ENCODE assay signal across 9 cellular contexts in the genomic region with DNA sequence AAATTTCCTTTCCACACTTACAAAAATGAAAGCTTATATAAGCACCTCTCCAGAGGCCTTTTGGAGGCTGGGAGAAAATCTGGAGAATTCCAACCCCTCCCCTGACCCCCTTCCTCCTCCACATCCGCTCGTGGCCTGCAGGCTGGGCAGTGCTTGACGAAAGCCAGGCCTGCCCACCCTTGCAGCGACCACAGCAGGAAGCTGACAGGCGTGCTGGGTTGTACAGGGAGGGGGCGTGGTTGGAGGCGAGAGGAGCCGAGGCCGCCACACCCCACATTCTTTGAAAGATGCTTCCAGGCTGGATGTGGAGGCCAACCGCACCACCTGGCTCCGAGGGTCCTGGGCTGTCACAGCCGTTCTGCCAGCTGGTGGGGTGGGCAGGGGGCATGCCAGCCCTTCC. TPM values are rescaled to one million over a fixed set of nuclear protein-coding genes. Genes with fewer than 3 reads are reported as not detected.
A peak's percentile ranks its signal among the peaks of the same experiment; 100 is the strongest.
DNase-seq lines count a peak whose midpoint lies in the region; ATAC-seq and TF ChIP-seq lines count a peak whose summit lies in the region.
"Had no signal": no experiment of that assay in that cellular context is flagged by ENCODE, and none has a peak within 500 bp of the region (broad histone marks: within the 10 kb centered on the region; RNA-seq: fewer than 3 reads in every experiment).

No MANE protein-coding gene starts in this region.

- no peaks in the 10 kb centered on the region for H3K9me3 ChIP-seq in spleen

- peaks cover 0 to 55% (median 41%) of the 10 kb centered on the region in 6 donors for H3K4me1 ChIP-seq in spleen

- H3K4me3 ChIP-seq in spleen: no peak overlapping the region

- peak overlapping the region in 7 of 8 donors; percentile 62 to 75 (median 70) for H3K27ac ChIP-seq in spleen
- H3K27ac ChIP-seq: C4-2B had no signal

- DNase-seq in activated CD4-positive, CD25-positive, alpha-beta regulatory T cell treated with anti-CD3 and anti-CD28 coated beads, Interleukin-2, amount 50 U/mL, for 72 hours: no peak
- DNase-seq in activated effector memory CD4-positive, alpha-beta T cell treated with anti-CD3 and anti-CD28 coated beads, Interleukin-2, amount 50 U/mL, for 16 hours: peak; percentile 75
- DNase-seq in Right ventricle myocardium superior: peak; percentile 82
- DNase-seq in spleen: peak; percentile 88
- no peak for DNase-seq in NCI-H510A (lab: John Stamatoyannopoulos, UW)
- no peak for DNase-seq in NCI-H345 treated with DMSO at 0.1 percent for 48 hours (lab: John Stamatoyannopoulos, UW; ENCODE audit: unreplicated experiment)
- no peak for DNase-seq in NCI-H1436 treated with DMSO at 0.1 percent for 48 hours (lab: John Stamatoyannopoulos, UW)

- H3K27me3 ChIP-seq in spleen (replicated peaks in 1 of 7): no peaks in the 10 kb centered on the region

- H3K36me3 ChIP-seq in spleen: no peaks in the 10 kb centered on the region

- WGBS in spleen, 5 donors: 2 to 5% (median 3%) methylated on average over 11 to 12 of the region's 12 CpGs

- intact Hi-C loops in Right ventricle myocardium superior (cut with DNase I): no loop called here
- intact Hi-C loops in spleen (cut with DNase I; ENCODE audit: low total_unique reads): no loop called here

- TF ChIP-seq CTCF in spleen (IDR thresholded peaks at IDR 0.05 in 8 of 11, conservative IDR thresholded peaks at IDR 0.05 in 3 of 11): no peak

- TF ChIP-seq POLR2A in spleen (IDR thresholded peaks at IDR 0.05): no peak

- peak; percentile 38 to 58 for ATAC-seq in activated CD4-positive, CD25-positive, alpha-beta regulatory T cell treated with anti-CD3 and anti-CD28 coated beads, Interleukin-2, amount 50 U/mL, for 24 hours
- peak; percentile 89 for ATAC-seq in Right ventricle myocardium superior (ENCODE audit: poor library complexity)

RNA-seq across cellular contexts. Expression of a gene that starts 47.8 kb away (rescaled TPM):
- 3.5 TPM for total RNA-seq in Right ventricle myocardium superior
- 10 to 100 TPM in 2 of 7 donors, 1 to 10 TPM in 5; 3.9 to 10.4 (median 8.7) TPM for total RNA-seq in spleen
- 10 to 100 TPM in 1 of 3 donors, 1 to 10 TPM in 2; 6.9 to 14.0 (median 7.7) TPM for polyA plus RNA-seq in spleen

Comparison
In these comparisons a context has a peak if more than half of its experiments do, and no peak if none do; other contexts are left out.
1. DNase-seq: peak in activated effector memory CD4-positive, alpha-beta T cell treated with anti-CD3 and anti-CD28 coated beads, Interleukin-2, amount 50 U/mL, for 16 hours (single experiment), Right ventricle myocardium superior (single experiment) and spleen (single experiment); none in activated CD4-positive, CD25-positive, alpha-beta regulatory T cell treated with anti-CD3 and anti-CD28 coated beads, Interleukin-2, amount 50 U/mL, for 72 hours (single experiment), NCI-H510A (single experiment), NCI-H345 treated with DMSO at 0.1 percent for 48 hours (single experiment) and NCI-H1436 treated with DMSO at 0.1 percent for 48 hours (single experiment).